ENCODE assay signal across 8 cellular contexts in the genomic region with DNA sequence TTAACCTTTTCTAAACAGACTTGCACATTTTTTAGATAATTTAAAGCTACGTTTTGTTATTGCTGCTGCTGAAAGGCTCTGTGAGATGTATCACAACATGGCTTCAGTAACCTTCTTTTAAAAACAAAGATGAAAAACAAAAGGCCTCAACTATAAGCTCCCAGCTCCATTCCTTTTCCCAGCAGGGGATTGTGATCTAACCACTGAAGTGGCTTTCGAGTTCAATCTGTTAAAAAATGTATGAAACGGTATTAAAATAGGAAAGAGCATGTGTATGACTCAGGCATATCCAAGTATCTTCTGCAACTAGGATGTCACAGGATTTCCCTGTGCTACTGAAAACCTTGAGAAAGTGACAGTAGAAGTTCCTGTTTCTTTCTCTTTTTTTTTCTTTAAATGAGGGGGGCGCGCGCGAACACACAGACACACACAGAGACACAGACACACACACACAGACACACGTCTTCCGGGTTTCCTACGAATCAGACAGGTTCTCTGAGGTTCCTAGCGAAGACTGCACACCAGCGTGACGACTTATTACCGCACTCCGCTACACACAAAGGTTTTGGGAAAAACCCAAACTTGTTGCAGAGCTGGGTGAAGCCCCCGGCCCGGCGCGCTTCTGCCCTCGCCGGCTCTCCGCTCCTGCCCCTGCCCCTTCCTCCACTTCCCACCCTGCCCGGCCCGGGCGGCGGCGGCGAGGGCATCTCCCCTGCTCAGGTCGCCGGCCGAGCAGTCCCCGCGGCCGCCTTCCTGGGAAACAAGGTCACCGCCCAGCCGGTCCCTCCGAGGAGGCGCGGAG.
DNase-seq lines count a peak whose midpoint lies in the region; ATAC-seq and TF ChIP-seq lines count a peak whose summit lies in the region.

No MANE protein-coding gene starts in this region.

- H4K8ac ChIP-seq in IMR-90 (ENCODE audit: low read depth in 2 of 2, low read length in 2 of 2) = peak overlapping the region; percentile 27 to 56; a peak in 2 of 4 replicates

- CTCF ChIA-PET in IMR-90 (lab: Yijun Ruan, JAX) = interaction anchor here (0.5 to 0.7 kb wide), 3 partner anchors 349 to 669 kb away, joined by 3 read pairs; no protein-coding TSS in a partner anchor

- H3K36me3 ChIP-seq in IMR-90 (ENCODE audit: control insufficient read depth, insufficient read depth, low read length) (peaks cover 3% of the 10 kb centered on the region; the same call in 1 of the 2 replicates), right atrium auricular region (no peaks in the 10 kb centered on the region), aorta (ENCODE audit: control insufficient read depth in 1 of 2, insufficient read depth in 2 of 2, low read length in 1 of 2) (no peaks in the 10 kb centered on the region)

- H2AK9ac ChIP-seq in IMR-90 (replicated peaks; ENCODE audit: low read depth, low read length, poor library complexity) = peak overlapping the region; percentile 71

- H4K20me1 ChIP-seq in IMR-90 (ENCODE audit: insufficient read depth, low read length) = peaks cover 52% of the 10 kb centered on the region

- H3K4me2 ChIP-seq in IMR-90 (ENCODE audit: low read depth, low read length) = peak overlapping the region; percentile 100

- H2AK5ac ChIP-seq in IMR-90 (ENCODE audit: low read depth, low read length) = peak overlapping the region; percentile 31; the same call in 1 of the 2 replicates

- peak overlapping the region; percentile 84; the same call in 1 of the 2 replicates for H3K23ac ChIP-seq in IMR-90 (ENCODE audit: low read depth, low read length)

- peak overlapping the region; percentile 99 for H3K9ac ChIP-seq in IMR-90 (ENCODE audit: low read depth, low read length)

- H4K5ac ChIP-seq in IMR-90 (ENCODE audit: low read depth, low read length) = peak overlapping the region; percentile 88

- intact Hi-C loops in IMR-90 (cut with micrococcal nuclease) = loop anchor here (2.0 to 10.0 kb wide), 7 partner anchors 82 to 516 kb away; a partner anchor contains a TSS
- intact Hi-C loops in aorta (cut with DNase I) = loop anchor here in 1 of 2 donors (5.0 kb wide), 1 partner anchor 74 kb away; no protein-coding TSS in a partner anchor

- WGBS in IMR-90 (ENCODE audit: extremely low coverage in 2 of 2, insufficient read length in 1 of 2), 2 experiments = 0% methylated on average over 10 of the region's 39 CpGs; no CpG with 5 or more reads in 1 of the 2 experiments
- 0 to 2% (median 1%) methylated on average over 36 to 39 of the region's 39 CpGs for WGBS in adipose tissue, 3 donors
- WGBS in aorta, 2 donors = 0 to 1% methylated on average over 31 to 39 of the region's 39 CpGs

- H3K14ac ChIP-seq in IMR-90 (replicated peaks; ENCODE audit: low read depth, low read length) = peak overlapping the region; percentile 83

- TF ChIP-seq RAD21 in IMR-90 (IDR thresholded peaks at IDR 0.05; ENCODE audit: low read length) = 0 out of 2 replicates have a peak, but pooled peaks have one; percentile 1

- H3K27ac ChIP-seq in IMR-90 (ENCODE audit: insufficient read depth, low read length) (peak overlapping the region; percentile 89), adipose tissue (ENCODE audit: low read depth, low read length) (peak overlapping the region; percentile 98), right atrium auricular region (peak overlapping the region; percentile 96 to 99), aorta (ENCODE audit: low read depth in 1 of 2, low read length in 2 of 2) (peak overlapping the region; percentile 80 to 96)

- H2AFZ ChIP-seq in IMR-90 (replicated peaks; ENCODE audit: low read length, poor library complexity) = peak overlapping the region; percentile 77

- peak overlapping the region; percentile 98 for H3K18ac ChIP-seq in IMR-90 (ENCODE audit: low read depth, low read length)

- H3K9me1 ChIP-seq in IMR-90 (ENCODE audit: insufficient read depth, low read length) = peaks cover 25% of the 10 kb centered on the region

- H3K4ac ChIP-seq in IMR-90 (ENCODE audit: low read depth, low read length) = peak overlapping the region; percentile 78

- H2BK20ac ChIP-seq in IMR-90 (ENCODE audit: low read depth, low read length) = no peak overlapping the region

- TF ChIP-seq CTCF in IMR-90 (conservative IDR thresholded peaks at IDR 0.05; ENCODE audit: low read depth, low read length) (no peak), right atrium auricular region (IDR thresholded peaks at IDR 0.05) (no peak)

- ATAC-seq in GM21423 (IDR thresholded peaks at IDR 0.05; ENCODE audit: unreplicated experiment) (peak; percentile 48), IMR-90 (ENCODE audit: low read depth) (peak; percentile 12), aorta (ENCODE audit: low FRiP score) (peak; percentile 58)

- peak overlapping the region; percentile 19; the same call in 1 of the 3 replicates for H2BK15ac ChIP-seq in IMR-90 (ENCODE audit: low read depth, low read length)

- DNase-seq in COLO668 (lab: John Stamatoyannopoulos, UW; ENCODE audit: unreplicated experiment) (peak; percentile 71), IMR-90 (peak; percentile 80), SKM-1 treated with dmso at 0.1 percent for 144 hours (lab: John Stamatoyannopoulos, UW; ENCODE audit: unreplicated experiment) (peak; percentile 86), right atrium auricular region (ENCODE audit: low spot score) (no peak), renal cortical epithelial cell (ENCODE audit: low read depth) (peak; percentile 67), aorta (peak; percentile 74 to 79)

- in situ Hi-C loops in IMR-90 (cut with MboI; ENCODE audit: low sequenced_read_pairs) = no loop called here

- H3K27me3 ChIP-seq in IMR-90 (ENCODE audit: control insufficient read depth, insufficient read depth, low read length) (no peaks in the 10 kb centered on the region), right atrium auricular region (no peaks in the 10 kb centered on the region), aorta (ENCODE audit: control insufficient read depth in 1 of 2, insufficient read depth in 2 of 2, low read length in 1 of 2) (no peaks in the 10 kb centered on the region)

- peak; percentile 49 for TF ChIP-seq POLR2A in IMR-90 (IDR thresholded peaks at IDR 0.05; ENCODE audit: low read depth, low read length)

- H3K4me3 ChIP-seq in IMR-90 (ENCODE audit: insufficient read depth, low read depth, low read length) = peak overlapping the region; percentile 99
- H3K4me3 ChIP-seq in right atrium auricular region = peak overlapping the region; percentile 92 to 94
- peak overlapping the region; percentile 98 to 99 for H3K4me3 ChIP-seq in aorta (ENCODE audit: low read length in 2 of 2)

- dilution Hi-C loops in IMR-90 (cut with HindIII; ENCODE audit: low sequenced_read_pairs, unreplicated experiment) = no loop called here

- no TSS peak for BruUV-seq in IMR-90 (replicated peaks; lab: Mats Ljungman, UMichigan)

- H3K56ac ChIP-seq in IMR-90 (ENCODE audit: extremely low read depth, insufficient read depth, low read length) = peak overlapping the region; percentile 83

- peak overlapping the region; percentile 70 for H4K91ac ChIP-seq in IMR-90 (ENCODE audit: insufficient read depth, low read depth, low read length)

- peak overlapping the region; percentile 57 for H2BK120ac ChIP-seq in IMR-90 (ENCODE audit: low read depth, low read length)

- peaks cover 35% of the 10 kb centered on the region for H3K4me1 ChIP-seq in IMR-90 (ENCODE audit: control insufficient read depth, insufficient read depth, low read length)
- peaks cover 0 to 67% of the 10 kb centered on the region in 2 donors for H3K4me1 ChIP-seq in right atrium auricular region
- peaks cover 4 to 7% of the 10 kb centered on the region in 2 donors for H3K4me1 ChIP-seq in aorta (ENCODE audit: control insufficient read depth in 1 of 2, insufficient read depth in 2 of 2, low read length in 2 of 2)

- H3K9me3 ChIP-seq in IMR-90 (ENCODE audit: control insufficient read depth, insufficient read depth, low read length) = no peaks in the 10 kb centered on the region
- H3K9me3 ChIP-seq in right atrium auricular region = no peaks in the 10 kb centered on the region
- H3K9me3 ChIP-seq in aorta (ENCODE audit: control insufficient read depth, low read length) = no peaks in the 10 kb centered on the region

- H2BK5ac ChIP-seq in IMR-90 (ENCODE audit: low read depth, low read length, poor library complexity, severe bottlenecking) = peak overlapping the region; percentile 77

- peaks cover 15 to 71% of the 10 kb centered on the region in 2 experiments; a peak in 3 of 4 replicates for H3K79me1 ChIP-seq in IMR-90 (ENCODE audit: low read depth in 1 of 2, low read length in 2 of 2)

- POLR2A ChIA-PET in IMR-90 (lab: Charles Lee; ENCODE audit: unreplicated experiment) = interaction anchor here (0.5 to 0.6 kb wide), 2 partner anchors 27 to 296 kb away, joined by 5 to 6 read pairs; no protein-coding TSS in a partner anchor

TF ChIP-seq in IMR-90, 13 proteins besides CTCF, POLR2A, EP300 and RAD21:
- TF ChIP-seq, protein P1, sequence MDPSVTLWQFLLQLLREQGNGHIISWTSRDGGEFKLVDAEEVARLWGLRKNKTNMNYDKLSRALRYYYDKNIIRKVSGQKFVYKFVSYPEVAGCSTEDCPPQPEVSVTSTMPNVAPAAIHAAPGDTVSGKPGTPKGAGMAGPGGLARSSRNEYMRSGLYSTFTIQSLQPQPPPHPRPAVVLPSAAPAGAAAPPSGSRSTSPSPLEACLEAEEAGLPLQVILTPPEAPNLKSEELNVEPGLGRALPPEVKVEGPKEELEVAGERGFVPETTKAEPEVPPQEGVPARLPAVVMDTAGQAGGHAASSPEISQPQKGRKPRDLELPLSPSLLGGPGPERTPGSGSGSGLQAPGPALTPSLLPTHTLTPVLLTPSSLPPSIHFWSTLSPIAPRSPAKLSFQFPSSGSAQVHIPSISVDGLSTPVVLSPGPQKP (IDR thresholded peaks at IDR 0.05; ENCODE audit: borderline replicate concordance, low read depth, low read length) = no peak
- no peak for TF ChIP-seq CHD1 (IDR thresholded peaks at IDR 0.05; ENCODE audit: low read depth, low read length)
- no peak for TF ChIP-seq RCOR1 (IDR thresholded peaks at IDR 0.05; ENCODE audit: insufficient replicate concordance, low read length)
- no peak for TF ChIP-seq RFX5 (IDR thresholded peaks at IDR 0.05; ENCODE audit: low read depth, low read length)
- no peak for TF ChIP-seq MAFK (IDR thresholded peaks at IDR 0.05; ENCODE audit: low read depth, low read length)
